ENCODE assay signal across 1 cellular context in the genomic region with DNA sequence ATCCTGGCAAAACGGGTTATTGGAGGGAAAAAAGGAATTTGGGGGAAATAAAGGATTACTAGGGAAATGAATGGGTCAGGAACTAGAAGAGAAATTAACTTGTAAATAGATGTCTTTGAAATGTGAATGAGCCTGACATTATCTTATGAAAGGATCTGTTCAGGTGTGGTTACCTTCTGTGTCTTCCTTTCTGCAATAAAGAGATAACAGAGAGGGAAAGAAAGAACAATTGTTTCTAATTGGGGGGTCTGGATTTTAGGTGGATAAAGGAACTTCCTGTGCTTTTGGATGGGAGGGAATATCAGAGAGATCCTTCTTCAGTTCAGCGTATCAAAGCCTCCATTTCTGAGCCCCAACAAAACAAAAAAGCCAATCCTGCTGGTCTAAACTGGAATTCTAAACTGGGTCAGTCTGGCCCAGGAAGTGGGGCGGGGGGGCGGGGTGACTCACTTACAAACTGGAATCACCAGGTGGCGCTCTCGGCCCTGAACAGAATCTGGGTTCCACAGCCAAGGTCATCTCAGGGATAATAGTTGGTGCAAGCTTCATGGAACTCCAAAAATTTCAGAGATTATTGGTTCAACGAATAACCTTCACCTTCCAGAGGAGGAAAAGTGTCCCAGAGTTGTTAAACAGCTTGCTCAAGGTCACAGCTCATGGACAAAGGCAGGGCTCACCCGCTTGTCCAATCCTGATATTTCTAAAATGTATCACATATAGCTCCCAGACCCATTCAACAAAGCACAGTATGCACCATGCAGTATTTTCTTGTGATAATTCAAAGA.
TF ChIP-seq lines count a peak whose summit lies in the region.

No MANE protein-coding gene starts in this region.

TF ChIP-seq in HepG2, 621 proteins besides CTCF, POLR2A, EP300 and RAD21 (continued from another document and continues in another):
- TF ChIP-seq, protein P1, sequence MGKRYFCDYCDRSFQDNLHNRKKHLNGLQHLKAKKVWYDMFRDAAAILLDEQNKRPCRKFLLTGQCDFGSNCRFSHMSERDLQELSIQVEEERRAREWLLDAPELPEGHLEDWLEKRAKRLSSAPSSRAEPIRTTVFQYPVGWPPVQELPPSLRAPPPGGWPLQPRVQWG (CRISPR knock-in tag; IDR thresholded peaks at IDR 0.05; ENCODE audit: borderline replicate concordance, low read depth): no peak
- TF ChIP-seq, protein P2, sequence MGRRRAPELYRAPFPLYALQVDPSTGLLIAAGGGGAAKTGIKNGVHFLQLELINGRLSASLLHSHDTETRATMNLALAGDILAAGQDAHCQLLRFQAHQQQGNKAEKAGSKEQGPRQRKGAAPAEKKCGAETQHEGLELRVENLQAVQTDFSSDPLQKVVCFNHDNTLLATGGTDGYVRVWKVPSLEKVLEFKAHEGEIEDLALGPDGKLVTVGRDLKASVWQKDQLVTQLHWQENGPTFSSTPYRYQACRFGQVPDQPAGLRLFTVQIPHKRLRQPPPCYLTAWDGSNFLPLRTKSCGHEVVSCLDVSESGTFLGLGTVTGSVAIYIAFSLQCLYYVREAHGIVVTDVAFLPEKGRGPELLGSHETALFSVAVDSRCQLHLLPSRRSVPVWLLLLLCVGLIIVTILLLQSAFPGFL (CRISPR knock-in tag; IDR thresholded peaks at IDR 0.05): no peak
- TF ChIP-seq, protein P3, sequence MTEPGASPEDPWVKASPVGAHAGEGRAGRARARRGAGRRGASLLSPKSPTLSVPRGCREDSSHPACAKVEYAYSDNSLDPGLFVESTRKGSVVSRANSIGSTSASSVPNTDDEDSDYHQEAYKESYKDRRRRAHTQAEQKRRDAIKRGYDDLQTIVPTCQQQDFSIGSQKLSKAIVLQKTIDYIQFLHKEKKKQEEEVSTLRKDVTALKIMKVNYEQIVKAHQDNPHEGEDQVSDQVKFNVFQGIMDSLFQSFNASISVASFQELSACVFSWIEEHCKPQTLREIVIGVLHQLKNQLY (CRISPR knock-in tag; IDR thresholded peaks at IDR 0.05): no peak
- TF ChIP-seq, protein P4, sequence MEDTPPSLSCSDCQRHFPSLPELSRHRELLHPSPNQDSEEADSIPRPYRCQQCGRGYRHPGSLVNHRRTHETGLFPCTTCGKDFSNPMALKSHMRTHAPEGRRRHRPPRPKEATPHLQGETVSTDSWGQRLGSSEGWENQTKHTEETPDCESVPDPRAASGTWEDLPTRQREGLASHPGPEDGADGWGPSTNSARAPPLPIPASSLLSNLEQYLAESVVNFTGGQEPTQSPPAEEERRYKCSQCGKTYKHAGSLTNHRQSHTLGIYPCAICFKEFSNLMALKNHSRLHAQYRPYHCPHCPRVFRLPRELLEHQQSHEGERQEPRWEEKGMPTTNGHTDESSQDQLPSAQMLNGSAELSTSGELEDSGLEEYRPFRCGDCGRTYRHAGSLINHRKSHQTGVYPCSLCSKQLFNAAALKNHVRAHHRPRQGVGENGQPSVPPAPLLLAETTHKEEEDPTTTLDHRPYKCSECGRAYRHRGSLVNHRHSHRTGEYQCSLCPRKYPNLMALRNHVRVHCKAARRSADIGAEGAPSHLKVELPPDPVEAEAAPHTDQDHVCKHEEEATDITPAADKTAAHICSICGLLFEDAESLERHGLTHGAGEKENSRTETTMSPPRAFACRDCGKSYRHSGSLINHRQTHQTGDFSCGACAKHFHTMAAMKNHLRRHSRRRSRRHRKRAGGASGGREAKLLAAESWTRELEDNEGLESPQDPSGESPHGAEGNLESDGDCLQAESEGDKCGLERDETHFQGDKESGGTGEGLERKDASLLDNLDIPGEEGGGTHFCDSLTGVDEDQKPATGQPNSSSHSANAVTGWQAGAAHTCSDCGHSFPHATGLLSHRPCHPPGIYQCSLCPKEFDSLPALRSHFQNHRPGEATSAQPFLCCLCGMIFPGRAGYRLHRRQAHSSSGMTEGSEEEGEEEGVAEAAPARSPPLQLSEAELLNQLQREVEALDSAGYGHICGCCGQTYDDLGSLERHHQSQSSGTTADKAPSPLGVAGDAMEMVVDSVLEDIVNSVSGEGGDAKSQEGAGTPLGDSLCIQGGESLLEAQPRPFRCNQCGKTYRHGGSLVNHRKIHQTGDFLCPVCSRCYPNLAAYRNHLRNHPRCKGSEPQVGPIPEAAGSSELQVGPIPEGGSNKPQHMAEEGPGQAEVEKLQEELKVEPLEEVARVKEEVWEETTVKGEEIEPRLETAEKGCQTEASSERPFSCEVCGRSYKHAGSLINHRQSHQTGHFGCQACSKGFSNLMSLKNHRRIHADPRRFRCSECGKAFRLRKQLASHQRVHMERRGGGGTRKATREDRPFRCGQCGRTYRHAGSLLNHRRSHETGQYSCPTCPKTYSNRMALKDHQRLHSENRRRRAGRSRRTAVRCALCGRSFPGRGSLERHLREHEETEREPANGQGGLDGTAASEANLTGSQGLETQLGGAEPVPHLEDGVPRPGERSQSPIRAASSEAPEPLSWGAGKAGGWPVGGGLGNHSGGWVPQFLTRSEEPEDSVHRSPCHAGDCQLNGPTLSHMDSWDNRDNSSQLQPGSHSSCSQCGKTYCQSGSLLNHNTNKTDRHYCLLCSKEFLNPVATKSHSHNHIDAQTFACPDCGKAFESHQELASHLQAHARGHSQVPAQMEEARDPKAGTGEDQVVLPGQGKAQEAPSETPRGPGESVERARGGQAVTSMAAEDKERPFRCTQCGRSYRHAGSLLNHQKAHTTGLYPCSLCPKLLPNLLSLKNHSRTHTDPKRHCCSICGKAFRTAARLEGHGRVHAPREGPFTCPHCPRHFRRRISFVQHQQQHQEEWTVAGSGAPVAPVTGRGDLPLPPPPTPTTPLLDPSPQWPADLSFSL (CRISPR knock-in tag; IDR thresholded peaks at IDR 0.05): no peak
- TF ChIP-seq, protein P5, sequence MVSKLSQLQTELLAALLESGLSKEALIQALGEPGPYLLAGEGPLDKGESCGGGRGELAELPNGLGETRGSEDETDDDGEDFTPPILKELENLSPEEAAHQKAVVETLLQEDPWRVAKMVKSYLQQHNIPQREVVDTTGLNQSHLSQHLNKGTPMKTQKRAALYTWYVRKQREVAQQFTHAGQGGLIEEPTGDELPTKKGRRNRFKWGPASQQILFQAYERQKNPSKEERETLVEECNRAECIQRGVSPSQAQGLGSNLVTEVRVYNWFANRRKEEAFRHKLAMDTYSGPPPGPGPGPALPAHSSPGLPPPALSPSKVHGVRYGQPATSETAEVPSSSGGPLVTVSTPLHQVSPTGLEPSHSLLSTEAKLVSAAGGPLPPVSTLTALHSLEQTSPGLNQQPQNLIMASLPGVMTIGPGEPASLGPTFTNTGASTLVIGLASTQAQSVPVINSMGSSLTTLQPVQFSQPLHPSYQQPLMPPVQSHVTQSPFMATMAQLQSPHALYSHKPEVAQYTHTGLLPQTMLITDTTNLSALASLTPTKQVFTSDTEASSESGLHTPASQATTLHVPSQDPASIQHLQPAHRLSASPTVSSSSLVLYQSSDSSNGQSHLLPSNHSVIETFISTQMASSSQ (IDR thresholded peaks at IDR 0.05; ENCODE audit: low read depth): no peak
- TF ChIP-seq, protein P5 (CRISPR knock-in tag; IDR thresholded peaks at IDR 0.05; ENCODE audit: borderline replicate concordance): no peak
- TF ChIP-seq, protein P6, sequence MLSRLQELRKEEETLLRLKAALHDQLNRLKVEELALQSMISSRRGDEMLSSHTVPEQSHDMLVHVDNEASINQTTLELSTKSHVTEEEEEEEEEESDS (CRISPR knock-in tag; IDR thresholded peaks at IDR 0.05; ENCODE audit: borderline replicate concordance): no peak
- TF ChIP-seq ATF1 (CRISPR knock-in tag; IDR thresholded peaks at IDR 0.05) (no peak), ZBTB1 (CRISPR knock-in tag; IDR thresholded peaks at IDR 0.05; ENCODE audit: borderline replicate concordance) (no peak), MIXL1 (CRISPR knock-in tag; IDR thresholded peaks at IDR 0.05) (no peak), HOXA7 (CRISPR knock-in tag; IDR thresholded peaks at IDR 0.05) (no peak), ZNF569 (CRISPR knock-in tag; IDR thresholded peaks at IDR 0.05; ENCODE audit: borderline replicate concordance) (no peak), ZMYM2 (CRISPR knock-in tag; IDR thresholded peaks at IDR 0.05) (0 out of 2 replicates have a peak, but pooled peaks have one; percentile 22), TBP (CRISPR knock-in tag; IDR thresholded peaks at IDR 0.05) (no peak), MTA1 (CRISPR knock-in tag; IDR thresholded peaks at IDR 0.05; ENCODE audit: borderline replicate concordance) (no peak), JUN (CRISPR knock-in tag; IDR thresholded peaks at IDR 0.05) (peak; percentile 66; the same call in 1 of the 2 replicates), THAP11 (CRISPR knock-in tag; IDR thresholded peaks at IDR 0.05) (peak; percentile 39; the same call in 1 of the 2 replicates), CHCHD3 (CRISPR knock-in tag; IDR thresholded peaks at IDR 0.05) (no peak), ZSCAN25 (CRISPR knock-in tag; IDR thresholded peaks at IDR 0.05) (no peak), SOX6 (IDR thresholded peaks at IDR 0.05) (no peak), SOX6 (CRISPR knock-in tag; IDR thresholded peaks at IDR 0.05) (peak; percentile 82), ZBTB3 (CRISPR knock-in tag; IDR thresholded peaks at IDR 0.05; ENCODE audit: borderline replicate concordance, low read depth) (0 out of 2 replicates have a peak, but pooled peaks have one; percentile 49), SOX5 (CRISPR knock-in tag; IDR thresholded peaks at IDR 0.05; ENCODE audit: borderline replicate concordance) (peak; percentile 46; the same call in 1 of the 2 replicates), TAF15 (IDR thresholded peaks at IDR 0.05; ENCODE audit: low read depth, low read length, poor library complexity, severe bottlenecking) (no peak)
- TF ChIP-seq, protein P7, sequence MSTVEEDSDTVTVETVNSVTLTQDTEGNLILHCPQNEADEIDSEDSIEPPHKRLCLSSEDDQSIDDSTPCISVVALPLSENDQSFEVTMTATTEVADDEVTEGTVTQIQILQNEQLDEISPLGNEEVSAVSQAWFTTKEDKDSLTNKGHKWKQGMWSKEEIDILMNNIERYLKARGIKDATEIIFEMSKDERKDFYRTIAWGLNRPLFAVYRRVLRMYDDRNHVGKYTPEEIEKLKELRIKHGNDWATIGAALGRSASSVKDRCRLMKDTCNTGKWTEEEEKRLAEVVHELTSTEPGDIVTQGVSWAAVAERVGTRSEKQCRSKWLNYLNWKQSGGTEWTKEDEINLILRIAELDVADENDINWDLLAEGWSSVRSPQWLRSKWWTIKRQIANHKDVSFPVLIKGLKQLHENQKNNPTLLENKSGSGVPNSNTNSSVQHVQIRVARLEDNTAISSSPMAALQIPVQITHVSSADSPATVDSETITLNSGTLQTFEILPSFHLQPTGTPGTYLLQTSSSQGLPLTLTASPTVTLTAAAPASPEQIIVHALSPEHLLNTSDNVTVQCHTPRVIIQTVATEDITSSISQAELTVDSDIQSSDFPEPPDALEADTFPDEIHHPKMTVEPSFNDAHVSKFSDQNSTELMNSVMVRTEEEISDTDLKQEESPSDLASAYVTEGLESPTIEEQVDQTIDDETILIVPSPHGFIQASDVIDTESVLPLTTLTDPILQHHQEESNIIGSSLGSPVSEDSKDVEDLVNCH (CRISPR knock-in tag; IDR thresholded peaks at IDR 0.05): no peak
- TF ChIP-seq, protein P8, sequence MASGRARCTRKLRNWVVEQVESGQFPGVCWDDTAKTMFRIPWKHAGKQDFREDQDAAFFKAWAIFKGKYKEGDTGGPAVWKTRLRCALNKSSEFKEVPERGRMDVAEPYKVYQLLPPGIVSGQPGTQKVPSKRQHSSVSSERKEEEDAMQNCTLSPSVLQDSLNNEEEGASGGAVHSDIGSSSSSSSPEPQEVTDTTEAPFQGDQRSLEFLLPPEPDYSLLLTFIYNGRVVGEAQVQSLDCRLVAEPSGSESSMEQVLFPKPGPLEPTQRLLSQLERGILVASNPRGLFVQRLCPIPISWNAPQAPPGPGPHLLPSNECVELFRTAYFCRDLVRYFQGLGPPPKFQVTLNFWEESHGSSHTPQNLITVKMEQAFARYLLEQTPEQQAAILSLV (CRISPR knock-in tag; IDR thresholded peaks at IDR 0.05; ENCODE audit: borderline replicate concordance): no peak
- TF ChIP-seq, protein P9, sequence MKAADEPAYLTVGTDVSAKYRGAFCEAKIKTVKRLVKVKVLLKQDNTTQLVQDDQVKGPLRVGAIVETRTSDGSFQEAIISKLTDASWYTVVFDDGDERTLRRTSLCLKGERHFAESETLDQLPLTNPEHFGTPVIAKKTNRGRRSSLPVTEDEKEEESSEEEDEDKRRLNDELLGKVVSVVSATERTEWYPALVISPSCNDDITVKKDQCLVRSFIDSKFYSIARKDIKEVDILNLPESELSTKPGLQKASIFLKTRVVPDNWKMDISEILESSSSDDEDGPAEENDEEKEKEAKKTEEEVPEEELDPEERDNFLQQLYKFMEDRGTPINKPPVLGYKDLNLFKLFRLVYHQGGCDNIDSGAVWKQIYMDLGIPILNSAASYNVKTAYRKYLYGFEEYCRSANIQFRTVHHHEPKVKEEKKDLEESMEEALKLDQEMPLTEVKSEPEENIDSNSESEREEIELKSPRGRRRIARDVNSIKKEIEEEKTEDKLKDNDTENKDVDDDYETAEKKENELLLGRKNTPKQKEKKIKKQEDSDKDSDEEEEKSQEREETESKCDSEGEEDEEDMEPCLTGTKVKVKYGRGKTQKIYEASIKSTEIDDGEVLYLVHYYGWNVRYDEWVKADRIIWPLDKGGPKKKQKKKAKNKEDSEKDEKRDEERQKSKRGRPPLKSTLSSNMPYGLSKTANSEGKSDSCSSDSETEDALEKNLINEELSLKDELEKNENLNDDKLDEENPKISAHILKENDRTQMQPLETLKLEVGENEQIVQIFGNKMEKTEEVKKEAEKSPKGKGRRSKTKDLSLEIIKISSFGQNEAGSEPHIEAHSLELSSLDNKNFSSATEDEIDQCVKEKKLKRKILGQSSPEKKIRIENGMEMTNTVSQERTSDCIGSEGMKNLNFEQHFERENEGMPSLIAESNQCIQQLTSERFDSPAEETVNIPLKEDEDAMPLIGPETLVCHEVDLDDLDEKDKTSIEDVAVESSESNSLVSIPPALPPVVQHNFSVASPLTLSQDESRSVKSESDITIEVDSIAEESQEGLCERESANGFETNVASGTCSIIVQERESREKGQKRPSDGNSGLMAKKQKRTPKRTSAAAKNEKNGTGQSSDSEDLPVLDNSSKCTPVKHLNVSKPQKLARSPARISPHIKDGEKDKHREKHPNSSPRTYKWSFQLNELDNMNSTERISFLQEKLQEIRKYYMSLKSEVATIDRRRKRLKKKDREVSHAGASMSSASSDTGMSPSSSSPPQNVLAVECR (CRISPR knock-in tag; IDR thresholded peaks at IDR 0.05; ENCODE audit: borderline replicate concordance): no peak
